12 cellular contexts compared by ENCODE assay signal in the genomic region with DNA sequence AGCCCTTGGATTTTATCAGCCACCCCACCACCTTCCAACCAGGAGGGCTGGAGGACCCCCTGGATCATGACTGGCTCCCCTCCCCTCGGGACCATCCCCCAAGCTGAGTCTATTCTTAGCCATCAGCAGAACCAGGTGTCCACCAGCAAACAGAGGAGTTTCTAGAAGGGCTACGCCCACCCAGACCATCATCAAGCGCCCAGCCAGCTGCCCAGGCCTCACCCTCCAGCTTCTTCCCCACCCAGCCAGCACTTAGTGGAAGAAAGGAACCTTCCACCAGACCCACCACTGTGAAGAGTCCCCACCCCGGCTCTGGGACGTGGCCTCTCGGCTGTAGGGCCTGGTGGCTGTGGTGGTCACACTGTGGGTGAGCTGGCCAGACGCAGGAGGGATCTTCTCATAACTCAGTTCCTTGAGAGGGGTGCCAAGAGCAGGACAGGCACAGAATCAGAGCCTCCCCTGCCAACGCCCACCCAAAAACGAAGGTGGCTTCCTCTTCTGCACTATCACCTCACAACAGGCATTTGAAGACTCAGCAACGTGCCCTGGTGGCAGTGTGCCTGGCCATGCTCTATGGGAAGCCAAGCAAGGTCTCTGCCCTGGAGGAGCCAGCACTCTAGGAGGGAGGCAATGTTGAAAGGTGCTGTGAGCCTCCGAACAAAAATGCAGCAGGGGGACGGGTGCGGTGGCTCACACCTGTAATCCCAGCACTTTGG. TPM values are rescaled to one million over a fixed set of nuclear protein-coding genes. Genes with fewer than 3 reads are reported as not detected.
DNase-seq lines count a peak whose midpoint lies in the region; ATAC-seq, FAIRE-seq and TF ChIP-seq lines count a peak whose summit lies in the region.
"Had no signal": no experiment of that assay in that cellular context is flagged by ENCODE, and none has a peak within 500 bp of the region (broad histone marks: within the 10 kb centered on the region; RNA-seq: fewer than 3 reads in every experiment).

No MANE protein-coding gene starts in this region.

- peaks cover 3% of the 10 kb centered on the region for H3K36me3 Mint-ChIP-seq in astrocyte (ENCODE audit: low read depth, unreplicated experiment)

- TF ChIP-seq CTCF in HFF-Myc (IDR thresholded peaks at IDR 0.05; ENCODE audit: low read depth, low read length, missing control alignments) (no peak), astrocyte (IDR thresholded peaks at IDR 0.05; ENCODE audit: insufficient read depth, low read depth, low read length) (no peak), left lung (IDR thresholded peaks at IDR 0.05) (no peak), spleen (IDR thresholded peaks at IDR 0.05 in 8 of 11, conservative IDR thresholded peaks at IDR 0.05 in 3 of 11) (no peak)

- FAIRE-seq in astrocyte (lab: Jason Lieb, UNC), result no peak

- H3K9me2 ChIP-seq in GM23248 (ENCODE audit: insufficient read depth), result no peaks in the 10 kb centered on the region

- WGBS in spleen, 5 donors, result 36 to 65% (median 58%) methylated on average over 8 to 13 of the region's 13 CpGs
- 68 to 79% methylated on average over 11 to 13 of the region's 13 CpGs for WGBS in GM23248 (ENCODE audit: low coverage in 1 of 2, low lambda C conversion rate in 2 of 2, missing lambda C conversion rate in 2 of 2), 2 experiments

- H3K4me1 ChIP-seq in astrocyte (ENCODE audit: insufficient read depth, low read length) (peaks cover 41% of the 10 kb centered on the region), left lung (peaks cover 36 to 48% of the 10 kb centered on the region in 2 donors), spleen (peaks cover 49 to 76% (median 67%) of the 10 kb centered on the region in 6 donors), GM23248 (ENCODE audit: insufficient read depth) (peaks cover 28% of the 10 kb centered on the region)

- peak overlapping the region; percentile 70 for H3K27ac ChIP-seq in astrocyte (ENCODE audit: low read depth, low read length)
- H3K27ac ChIP-seq in left lung, result peak overlapping the region; percentile 33 to 59
- H3K27ac ChIP-seq in spleen, result peak overlapping the region; percentile 63 to 97 (median 76)
- no peak overlapping the region for H3K27ac ChIP-seq in GM23248
- H3K27ac ChIP-seq: neutrophil had no signal

- H2AFZ ChIP-seq in astrocyte (ENCODE audit: low read depth, low read length) (peak overlapping the region; percentile 72), GM23248 (no peak overlapping the region)

- H3K4me1 Mint-ChIP-seq in astrocyte (ENCODE audit: low read depth, unreplicated experiment), result peaks cover 39% of the 10 kb centered on the region

- no peaks in the 10 kb centered on the region for H3K27me3 Mint-ChIP-seq in astrocyte (ENCODE audit: low read depth, unreplicated experiment)

- H3K4me3 ChIP-seq in HFF-Myc (replicated peaks; ENCODE audit: low read depth, low read length) (peak overlapping the region; percentile 35), astrocyte (ENCODE audit: insufficient read depth, low read depth, low read length) (peak overlapping the region; percentile 11), left lung (no peak overlapping the region), spleen (no peak overlapping the region), GM23248 (no peak overlapping the region)

- no peak overlapping the region for H3K4me3 Mint-ChIP-seq in astrocyte (ENCODE audit: unreplicated experiment)

- H4K20me1 ChIP-seq in astrocyte (ENCODE audit: insufficient read depth, low read length) (peaks cover 54% of the 10 kb centered on the region), GM23248 (ENCODE audit: insufficient read depth) (no peaks in the 10 kb centered on the region)

- peak overlapping the region; percentile 7 for H3K27ac Mint-ChIP-seq in astrocyte (ENCODE audit: unreplicated experiment)

- H3K79me2 ChIP-seq in astrocyte (ENCODE audit: insufficient read depth, low read length), result peaks cover 43% of the 10 kb centered on the region
- H3K79me2 ChIP-seq in GM23248 (ENCODE audit: insufficient read depth), result peaks cover 32% of the 10 kb centered on the region; the same call in 1 of the 2 replicates

- peaks cover 16% of the 10 kb centered on the region for H3F3A ChIP-seq in GM23248 (ENCODE audit: insufficient read depth)

- in situ Hi-C loops in GM23248 (cut with MboI), result no loop called here

- H3K9ac ChIP-seq in astrocyte (ENCODE audit: low read length), result peak overlapping the region; percentile 61
- no peak overlapping the region for H3K9ac ChIP-seq in GM23248

- H3K9me3 ChIP-seq in astrocyte (ENCODE audit: insufficient read depth, low read depth, low read length), result no peaks in the 10 kb centered on the region
- H3K9me3 ChIP-seq in left lung, result no peaks in the 10 kb centered on the region
- H3K9me3 ChIP-seq in spleen, result no peaks in the 10 kb centered on the region
- no peaks in the 10 kb centered on the region for H3K9me3 ChIP-seq in GM23248 (ENCODE audit: low read depth)
- H3K9me3 ChIP-seq: neutrophil had no signal

- no peaks in the 10 kb centered on the region for H3K36me3 ChIP-seq in astrocyte (ENCODE audit: insufficient read depth, low read length)
- no peaks in the 10 kb centered on the region for H3K36me3 ChIP-seq in left lung
- H3K36me3 ChIP-seq in spleen, result no peaks in the 10 kb centered on the region
- H3K36me3 ChIP-seq in GM23248 (ENCODE audit: low read depth), result no peaks in the 10 kb centered on the region
- H3K36me3 ChIP-seq: neutrophil had no signal

- H3K9me3 Mint-ChIP-seq in astrocyte (ENCODE audit: unreplicated experiment), result no peaks in the 10 kb centered on the region

- no peaks in the 10 kb centered on the region for H3K27me3 ChIP-seq in astrocyte (ENCODE audit: insufficient read depth, low read length)
- no peaks in the 10 kb centered on the region for H3K27me3 ChIP-seq in left lung
- no peaks in the 10 kb centered on the region for H3K27me3 ChIP-seq in spleen (replicated peaks in 1 of 7)
- H3K27me3 ChIP-seq in GM23248 (replicated peaks; ENCODE audit: insufficient read depth), result no peaks in the 10 kb centered on the region

- H3K4me2 ChIP-seq in astrocyte (ENCODE audit: low read length) (peak overlapping the region; percentile 80), GM23248 (ENCODE audit: unreplicated experiment) (no peak overlapping the region)

- TF ChIP-seq POLR2A in spleen (IDR thresholded peaks at IDR 0.05), result no peak

- intact Hi-C loops in left lung (cut with DNase I), result no loop called here
- intact Hi-C loops in spleen (cut with DNase I; ENCODE audit: low total_unique reads), result no loop called here

- DNase-seq in HFF-Myc (ENCODE audit: extremely low read depth, low read depth) (no peak), astrocyte (ENCODE audit: low read depth) (no peak), left lung (peak in 1 of 2 donors; percentile 24), spleen (no peak), D341Med (ENCODE audit: low spot score) (no peak), NCI-H187 (lab: John Stamatoyannopoulos, UW) (no peak), GM23248 (no peak), 8988T (no peak)
- DNase-seq: activated CD4-positive, CD25-positive, alpha-beta regulatory T cell treated with anti-CD3 and anti-CD28 coated beads, Interleukin-2, amount 50 U/mL, for 72 hours; COR-L47; PC-3 had no signal

- ATAC-seq in left lung, result no peak
- ATAC-seq: PC-3 had no signal

RNA-seq across cellular contexts. Expression of a gene that starts 19.0 kb away (rescaled TPM):
- total RNA-seq in astrocyte (50.2 and 51.0 TPM in 2 replicates), left lung (10 to 100 TPM; 32.0 to 36.0 TPM), spleen (100 to 1,000 TPM in 2 of 7 donors, 10 to 100 TPM in 5; 60.0 to 123 (median 68.8) TPM)
- polyA plus RNA-seq in spleen (100 to 1,000 TPM in 1 of 3 donors, 10 to 100 TPM in 2; 57.2 to 106 (median 71.9) TPM), GM23248 (2016; fragmentation: Nextera tagmentation; extraction: Ambion mirVana) (23.9 and 24.3 TPM in 2 replicates)
- total RNA-seq in GM23248 (2014; rRNA removed; shearing (Covaris generic)), result 33.0 and 33.1 TPM in 2 replicates

Comparison
In these comparisons a context has a peak if more than half of its experiments do, and no peak if none do; other contexts are left out.
1. H3K4me3 ChIP-seq: peak in HFF-Myc (single experiment) and astrocyte (single experiment); none in left lung (0 of 2), spleen (0 of 8) and GM23248 (single experiment).